ENCODE assay signal across 8 cellular contexts in the genomic region with DNA sequence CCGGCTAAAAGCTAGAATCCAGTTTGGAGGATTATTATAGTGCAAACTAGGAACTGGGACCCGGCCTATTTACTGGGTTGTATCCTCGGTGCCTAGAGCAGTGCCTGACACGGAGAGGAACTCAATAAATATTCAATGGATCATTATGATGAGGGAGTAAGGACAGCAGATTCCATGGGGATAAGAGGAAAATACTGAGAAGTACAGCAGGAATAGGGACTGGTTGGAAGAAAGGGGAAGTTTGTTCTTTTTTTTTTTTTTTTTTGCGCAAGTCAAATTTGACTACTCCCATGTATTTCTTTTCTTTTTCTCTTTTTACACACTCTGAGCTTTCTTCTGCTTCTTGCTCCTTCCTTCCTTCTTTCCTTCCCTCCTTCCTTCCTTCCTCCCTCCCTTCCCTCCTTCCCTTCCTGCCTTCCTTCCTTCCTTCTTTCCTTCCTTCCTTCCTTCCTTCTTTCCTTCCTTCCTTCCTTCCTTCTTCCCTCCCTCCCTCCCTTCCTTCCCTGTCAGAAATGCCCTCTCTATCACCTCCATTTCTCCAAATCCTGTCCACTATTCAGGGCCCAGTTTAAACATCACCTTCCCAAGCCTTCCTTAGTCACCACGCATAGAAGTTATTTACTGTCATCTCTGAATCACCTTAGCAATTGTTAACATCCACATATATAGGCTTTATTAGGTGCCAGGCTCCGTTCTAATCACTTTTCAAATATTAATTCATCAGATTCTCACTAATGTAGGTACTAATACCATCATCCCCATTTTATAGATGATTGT. TPM values are rescaled to one million over a fixed set of nuclear protein-coding genes. Genes with fewer than 3 reads are reported as not detected.
DNase-seq lines count a peak whose midpoint lies in the region; ATAC-seq and TF ChIP-seq lines count a peak whose summit lies in the region.

No MANE protein-coding gene starts in this region.

- H3K4me1 ChIP-seq in adrenal gland (replicated peaks in 1 of 2) (peaks cover 8 to 23% of the 10 kb centered on the region in 2 donors), left lung (peaks cover 15 to 41% of the 10 kb centered on the region in 2 donors), transverse colon (peaks cover 10 to 30% (median 17%) of the 10 kb centered on the region in 4 donors)

- H3K4me3 ChIP-seq in adrenal gland (peak overlapping the region in 1 of 4 donors; percentile 74), left lung (peak overlapping the region; percentile 70 to 83), transverse colon (peak overlapping the region in 3 of 4 donors; percentile 67 to 81 (median 76))

- H3K36me3 ChIP-seq in adrenal gland (replicated peaks in 1 of 2) (peaks cover 0 to 3% of the 10 kb centered on the region in 2 donors), left lung (no peaks in the 10 kb centered on the region), transverse colon (no peaks in the 10 kb centered on the region)

- ATAC-seq in left lung (no peak), GM18870 (IDR thresholded peaks at IDR 0.05; ENCODE audit: unreplicated experiment) (no peak)

- no peak for DNase-seq in activated naive CD4-positive, alpha-beta T cell treated with anti-CD3 and anti-CD28 coated beads for 36 hours
- DNase-seq in activated naive CD4-positive, alpha-beta T cell (lab: John Stamatoyannopoulos, UW), result no peak
- DNase-seq in adrenal gland (peak in 1 of 7 donors; percentile 13), left lung (no peak), transverse colon (no peak), DMS53 (lab: John Stamatoyannopoulos, UW) (no peak), NCI-H748 treated with DMSO at 0.1 percent for 48 hours (lab: John Stamatoyannopoulos, UW) (no peak)

- H3K27ac Mint-ChIP-seq in activated naive CD4-positive, alpha-beta T cell treated with anti-CD3 and anti-CD28 coated beads for 36 hours, result peak overlapping the region; percentile 32

- WGBS in adrenal gland, 4 donors, result 34 to 40% (median 36%) methylated on average over 7 of the region's 7 CpGs
- 31 to 39% methylated on average over 6 to 7 of the region's 7 CpGs for WGBS in transverse colon (ENCODE audit: low coverage in 1 of 2), 2 donors

- TF ChIP-seq EP300 in transverse colon (IDR thresholded peaks at IDR 0.05; ENCODE audit: low read depth), result no peak

- peaks cover 27% of the 10 kb centered on the region for H3K4me1 Mint-ChIP-seq in activated naive CD4-positive, alpha-beta T cell treated with anti-CD3 and anti-CD28 coated beads for 36 hours (ENCODE audit: low read depth)

- no peaks in the 10 kb centered on the region for H3K9me3 ChIP-seq in adrenal gland (replicated peaks in 1 of 3)
- H3K9me3 ChIP-seq in left lung, result no peaks in the 10 kb centered on the region
- H3K9me3 ChIP-seq in transverse colon, result no peaks in the 10 kb centered on the region

- in situ Hi-C loops in transverse colon (cut with MboI; ENCODE audit: low pct_ligation_motif_present in 1 of 4, low pct_unique_long_range_greater_than_20kb in 1 of 4, low sequenced_read_pairs in 3 of 4), result no loop called here

- TF ChIP-seq POLR2A in adrenal gland (IDR thresholded peaks at IDR 0.05) (no peak), transverse colon (IDR thresholded peaks at IDR 0.05) (no peak)

- CTCF ChIA-PET in activated naive CD4-positive, alpha-beta T cell treated with anti-CD3 and anti-CD28 coated beads for 36 hours (lab: Charles Lee), result interaction anchor here (1.2 to 2.0 kb wide), 2 partner anchors 12 to 14 kb away, joined by 3 to 6 read pairs; no protein-coding TSS in a partner anchor

- TF ChIP-seq CTCF in adrenal gland (IDR thresholded peaks at IDR 0.05) (no peak), left lung (IDR thresholded peaks at IDR 0.05) (no peak), transverse colon (IDR thresholded peaks at IDR 0.05) (no peak)

- H3K27me3 Mint-ChIP-seq in activated naive CD4-positive, alpha-beta T cell treated with anti-CD3 and anti-CD28 coated beads for 36 hours (ENCODE audit: low read depth), result no peaks in the 10 kb centered on the region

- H3K27me3 ChIP-seq in adrenal gland (no peaks in the 10 kb centered on the region), left lung (no peaks in the 10 kb centered on the region), transverse colon (no peaks in the 10 kb centered on the region)

- peaks cover 23% of the 10 kb centered on the region for H3K36me3 Mint-ChIP-seq in activated naive CD4-positive, alpha-beta T cell treated with anti-CD3 and anti-CD28 coated beads for 36 hours (ENCODE audit: low read depth)

- H3K27ac ChIP-seq in adrenal gland, result peak overlapping the region in 3 of 5 donors; percentile 92 to 93 (median 92)
- H3K27ac ChIP-seq in left lung, result peak overlapping the region; percentile 88 to 94
- H3K27ac ChIP-seq in transverse colon, result peak overlapping the region; percentile 87 to 97 (median 94)

- H3K4me3 Mint-ChIP-seq in activated naive CD4-positive, alpha-beta T cell treated with anti-CD3 and anti-CD28 coated beads for 36 hours, result peak overlapping the region; percentile 95

- intact Hi-C loops in activated naive CD4-positive, alpha-beta T cell treated with anti-CD3 and anti-CD28 coated beads for 36 hours (cut with micrococcal nuclease), result loop anchor here (1.0 to 10.0 kb wide), 3 partner anchors 100 to 578 kb away; partner anchors contain the start of genes CLCN2, EIF2B5, POLR2H and VPS8
- intact Hi-C loops in adrenal gland (cut with DNase I) (no loop called here), left lung (cut with DNase I) (no loop called here), transverse colon (cut with DNase I; ENCODE audit: low total_unique reads) (no loop called here)

- H3K9me3 Mint-ChIP-seq in activated naive CD4-positive, alpha-beta T cell treated with anti-CD3 and anti-CD28 coated beads for 36 hours, result no peaks in the 10 kb centered on the region

RNA-seq across cellular contexts. Expression of gene MAGEF1, which starts 0.9 kb away (rescaled TPM):
- 10 to 100 TPM; 17.4 to 18.1 TPM for total RNA-seq in activated naive CD4-positive, alpha-beta T cell treated with anti-CD3 and anti-CD28 coated beads for 36 hours
- 10 to 100 TPM; 23.7 to 69.1 (median 36.3) TPM for total RNA-seq in adrenal gland
- polyA plus RNA-seq in adrenal gland, result 10 to 100 TPM; 22.1 to 40.5 (median 24.2) TPM
- 10 to 100 TPM; 27.8 to 34.8 TPM for total RNA-seq in left lung
- 10 to 100 TPM in 3 of 4 donors, 1 to 10 TPM in 1; 4.2 to 22.5 (median 16.0) TPM for total RNA-seq in transverse colon
